Comparison of ENCODE assay signal across 8 cellular contexts in the genomic region with DNA sequence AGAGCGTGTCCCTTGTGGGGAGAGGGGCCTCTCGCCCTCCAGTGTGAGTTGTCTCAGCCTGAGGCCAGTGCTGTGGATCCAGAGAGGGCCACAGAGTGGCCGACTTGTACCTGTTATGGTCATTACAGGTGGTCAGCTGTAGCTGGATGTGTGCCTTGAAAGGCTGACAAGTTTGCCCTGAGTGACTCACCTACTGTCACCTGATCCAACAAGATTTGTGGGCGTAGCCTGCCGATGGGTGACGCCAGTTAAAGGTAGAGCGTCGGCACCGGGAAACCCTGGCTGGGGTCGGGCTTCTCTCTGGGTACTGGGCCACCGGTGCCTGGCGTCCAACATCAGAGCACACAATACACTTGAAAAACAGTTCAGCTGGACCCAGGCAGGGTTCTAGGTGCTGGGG. TPM values are rescaled to one million over a fixed set of nuclear protein-coding genes. Genes with fewer than 3 reads are reported as not detected.
DNase-seq lines count a peak whose midpoint lies in the region; ATAC-seq, FAIRE-seq and TF ChIP-seq lines count a peak whose summit lies in the region.

No MANE protein-coding gene starts in this region.

- H3K36me3 ChIP-seq in PC-9 (ENCODE audit: low read depth) (no peaks in the 10 kb centered on the region), mesendoderm (ENCODE audit: control insufficient read depth, insufficient read depth, low read length) (peaks cover 2% of the 10 kb centered on the region), BE2C (peaks cover 29% of the 10 kb centered on the region)

- 68% methylated on average over 11 of the region's 12 CpGs for WGBS in A549 (ENCODE audit: missing lambda C conversion rate)
- WGBS in mesendoderm (ENCODE audit: extremely low coverage, insufficient coverage, low lambda C conversion rate) = no CpG with 5 or more reads among the region's 12 CpGs

- no peaks in the 10 kb centered on the region for H3K9me2 ChIP-seq in PC-9 (ENCODE audit: insufficient read depth)

- peak in 1 of 2 experiments; percentile 52 for DNase-seq in A549 (ENCODE audit: low read depth in 1 of 2, low spot score in 1 of 2)
- peak; percentile 66 to 82 for DNase-seq in PC-9
- DNase-seq in activated naive CD4-positive, alpha-beta T cell treated with anti-CD3 and anti-CD28 coated beads, Interleukin-2, amount 10 ng/mL, durations not matched to agents 7 days and 5 days = peak; percentile 84
- DNase-seq in mesendoderm = peak; percentile 64
- no peak for DNase-seq in NCI-H446 (lab: John Stamatoyannopoulos, UW)
- no peak for DNase-seq in KBM-7
- no peak for DNase-seq in BE2C

- H3K27me3 ChIP-seq in PC-9 (ENCODE audit: insufficient read depth, low read depth) (no peaks in the 10 kb centered on the region), mesendoderm (ENCODE audit: insufficient read depth, low read length, poor library complexity) (no peaks in the 10 kb centered on the region), BE2C (no peaks in the 10 kb centered on the region)

- no peak for FAIRE-seq in A549 (lab: Jason Lieb, UNC)

- intact Hi-C loops in PC-9 (cut with micrococcal nuclease; ENCODE audit: unreplicated experiment) = no loop called here

- BruUV-seq in PC-9 (replicated peaks; lab: Mats Ljungman, UMichigan) = no TSS peak

- in situ Hi-C loops in KBM-7 (cut with MboI; ENCODE audit: low pct_unique_long_range_greater_than_20kb, low sequenced_read_pairs) = no loop called here

- no peak for TF ChIP-seq CTCF in A549 (IDR thresholded peaks at IDR 0.05)
- no peak for TF ChIP-seq CTCF in PC-9 (conservative IDR thresholded peaks at IDR 0.05)
- TF ChIP-seq CTCF in BE2C (IDR thresholded peaks at IDR 0.05; ENCODE audit: low read depth, low read length) = no peak

- peaks cover 56% of the 10 kb centered on the region for H3K4me1 ChIP-seq in A549
- H3K4me1 ChIP-seq in PC-9 (replicated peaks; ENCODE audit: insufficient read depth) = peaks cover 29% of the 10 kb centered on the region
- H3K4me1 ChIP-seq in mesendoderm (ENCODE audit: control insufficient read depth, low read depth, low read length) = peaks cover 2% of the 10 kb centered on the region
- H3K4me1 ChIP-seq in BE2C = peaks cover 5% of the 10 kb centered on the region; the same call in 1 of the 2 replicates

- H3K4me3 ChIP-seq in A549 (no peak overlapping the region), PC-9 (0 out of 2 replicates have a peak overlapping the region, but pooled peaks have one; percentile 6), mesendoderm (ENCODE audit: low read length) (no peak overlapping the region), BE2C (ENCODE audit: low read depth, low read length) (no peak overlapping the region)

- H3K23ac ChIP-seq in mesendoderm (ENCODE audit: low read length) = no peak overlapping the region

- no peaks in the 10 kb centered on the region for H3K27me3 Mint-ChIP-seq in activated naive CD4-positive, alpha-beta T cell treated with anti-CD3 and anti-CD28 coated beads, Interleukin-2, amount 10 ng/mL, durations not matched to agents 7 days and 5 days

- 0 out of 2 replicates have a peak overlapping the region, but pooled peaks have one; percentile 46 for H2AFZ ChIP-seq in PC-9

- peaks cover 17% of the 10 kb centered on the region for H3F3A ChIP-seq in PC-9 (ENCODE audit: insufficient read depth, low read depth)

- no peak overlapping the region for H3K56ac ChIP-seq in mesendoderm (ENCODE audit: low read length)

- H3K27ac Mint-ChIP-seq in activated naive CD4-positive, alpha-beta T cell treated with anti-CD3 and anti-CD28 coated beads, Interleukin-2, amount 10 ng/mL, durations not matched to agents 7 days and 5 days = peak overlapping the region; percentile 91

- no peak for TF ChIP-seq POLR2A in A549 (IDR thresholded peaks at IDR 0.05; ENCODE audit: low read length)

- no peak for TF ChIP-seq RAD21 in A549 (conservative IDR thresholded peaks at IDR 0.05 in 1 of 2, IDR thresholded peaks at IDR 0.05 in 1 of 2)

- no peak overlapping the region for H3K18ac ChIP-seq in mesendoderm (ENCODE audit: low read length)

- no peak overlapping the region for H2BK5ac ChIP-seq in mesendoderm (ENCODE audit: low read length)

- no peak overlapping the region for H4K5ac ChIP-seq in mesendoderm (ENCODE audit: low read length)

- H2BK15ac ChIP-seq in mesendoderm (replicated peaks; ENCODE audit: low read depth) = no peak overlapping the region

- peaks cover 88% of the 10 kb centered on the region for H3K4me1 Mint-ChIP-seq in activated naive CD4-positive, alpha-beta T cell treated with anti-CD3 and anti-CD28 coated beads, Interleukin-2, amount 10 ng/mL, durations not matched to agents 7 days and 5 days

- ATAC-seq in A549 = peak in 1 of 2 experiments; percentile 2; a peak in 1 of 6 replicates
- no peak for ATAC-seq in HG03097 (IDR thresholded peaks at IDR 0.05; ENCODE audit: low FRiP score, unreplicated experiment)

- no peaks in the 10 kb centered on the region for H3K9me3 ChIP-seq in A549
- H3K9me3 ChIP-seq in PC-9 (ENCODE audit: insufficient read depth, low read depth) = no peaks in the 10 kb centered on the region
- H3K9me3 ChIP-seq in BE2C = no peaks in the 10 kb centered on the region

- H3K4ac ChIP-seq in mesendoderm (ENCODE audit: low read depth, low read length) = no peak overlapping the region

- H4K8ac ChIP-seq in mesendoderm (ENCODE audit: low read depth, low read length) = no peak overlapping the region

- H3K79me1 ChIP-seq in mesendoderm (ENCODE audit: low read length) = peaks cover 4% of the 10 kb centered on the region

- H3K4me3 Mint-ChIP-seq in activated naive CD4-positive, alpha-beta T cell treated with anti-CD3 and anti-CD28 coated beads, Interleukin-2, amount 10 ng/mL, durations not matched to agents 7 days and 5 days = peak overlapping the region; percentile 74

- H3K9ac ChIP-seq in mesendoderm (ENCODE audit: low read length) = no peak overlapping the region

- POLR2A ChIA-PET in A549 (lab: Yijun Ruan, JAX) = interaction anchor here (1.1 kb wide), 1 partner anchor 14 kb away, joined by 3 read pairs; no protein-coding TSS in a partner anchor
- POLR2A ChIA-PET in PC-9 (lab: Charles Lee; ENCODE audit: unreplicated experiment) = interaction anchor here (0.6 kb wide), 1 partner anchor 245 kb away, joined by 5 read pairs; no protein-coding TSS in a partner anchor

- H3K79me2 ChIP-seq in PC-9 (ENCODE audit: low read depth) (no peaks in the 10 kb centered on the region), mesendoderm (ENCODE audit: control insufficient read depth, insufficient read depth, low read length) (no peaks in the 10 kb centered on the region)

- H3K4me2 ChIP-seq in A549 (peak overlapping the region; percentile 10; the same call in 1 of the 3 replicates), PC-9 (peak overlapping the region; percentile 62), mesendoderm (ENCODE audit: low read length) (no peak overlapping the region)

- TF ChIP-seq EP300 in A549 (IDR thresholded peaks at IDR 0.05) = no peak

- H3K27ac ChIP-seq in A549 = peak overlapping the region in 1 of 2 experiments; percentile 92; a peak in 3 of 6 replicates
- H3K27ac ChIP-seq in PC-9 = peak overlapping the region; percentile 30; the same call in 1 of the 2 replicates
- no peak overlapping the region for H3K27ac ChIP-seq in mesendoderm (ENCODE audit: low read depth, low read length)

- CTCF ChIA-PET in A549 (lab: Yijun Ruan, JAX) (no interaction called here), PC-9 (lab: Charles Lee) (no interaction called here)
- CTCF ChIA-PET in activated naive CD4-positive, alpha-beta T cell treated with anti-CD3 and anti-CD28 coated beads, Interleukin-2, amount 10 ng/mL, durations not matched to agents 7 days and 5 days (lab: Charles Lee) = interaction anchor here (1.0 to 4.0 kb wide), 3 partner anchors 9 to 14 kb away, joined by 4 to 23 read pairs (median 5); partner anchors contain the start of gene AEN

- peaks cover 59% of the 10 kb centered on the region for H3K36me3 Mint-ChIP-seq in activated naive CD4-positive, alpha-beta T cell treated with anti-CD3 and anti-CD28 coated beads, Interleukin-2, amount 10 ng/mL, durations not matched to agents 7 days and 5 days

- H2AK5ac ChIP-seq in mesendoderm (ENCODE audit: low read length) = no peak overlapping the region

- no peak overlapping the region for H2BK120ac ChIP-seq in mesendoderm (ENCODE audit: low read depth, low read length)

- H4K20me1 ChIP-seq in PC-9 (ENCODE audit: insufficient read depth) = no peaks in the 10 kb centered on the region

- H3K9me3 Mint-ChIP-seq in activated naive CD4-positive, alpha-beta T cell treated with anti-CD3 and anti-CD28 coated beads, Interleukin-2, amount 10 ng/mL, durations not matched to agents 7 days and 5 days = no peaks in the 10 kb centered on the region

TF ChIP-seq in A549, 52 proteins besides CTCF, POLR2A, EP300 and RAD21 (continues in another document):
- TF ChIP-seq JUN (IDR thresholded peaks at IDR 0.05) (no peak), RFX5 (IDR thresholded peaks at IDR 0.05) (no peak), NFE2L2 (conservative IDR thresholded peaks at IDR 0.05; ENCODE audit: low read length) (no peak), CBX8 (IDR thresholded peaks at IDR 0.05) (no peak), CEBPB (IDR thresholded peaks at IDR 0.05) (no peak), RARB (CRISPR knock-in tag; IDR thresholded peaks at IDR 0.05) (no peak), MYC (IDR thresholded peaks at IDR 0.05; ENCODE audit: borderline replicate concordance, low read length) (no peak), PHF8 (IDR thresholded peaks at IDR 0.05; ENCODE audit: borderline replicate concordance, low read depth) (no peak), MAX (IDR thresholded peaks at IDR 0.05) (no peak)

RNA-seq across cellular contexts. Expression of gene ISG20, which starts 2.8 kb away (rescaled TPM):
- polyA plus RNA-seq in A549 (2011; rRNA removed) (47.4 and 65.8 TPM in 2 replicates), A549 (2017; fragmentation: RNase III; extraction: RNeasy Plus Mini Kit Qiagen cat#74134 plus additional on column Dnase treatment) (6.1 to 10.5 TPM (median 7.2 TPM) in 3 replicates)
- 29.1 and 29.9 TPM in 2 replicates for polyA plus RNA-seq in A549 (2012; cell fraction: cytosol; rRNA removed)
- polyA plus RNA-seq in A549 (2012; cell fraction: nucleus; rRNA removed) = 19.6 and 26.9 TPM in 2 replicates
- polyA minus RNA-seq in A549 (2011; rRNA and poly(A)+ RNA removed) = 17.5 and 24.0 TPM in 2 replicates
- 2.5 and 5.2 TPM in 2 replicates for total RNA-seq in PC-9 (2021)
- 2.1 TPM for polyA plus RNA-seq in mesendoderm (2013, experiment 1 of 2)
- 2.6 TPM for polyA plus RNA-seq in mesendoderm (2013, experiment 2 of 2)
- polyA plus RNA-seq in BE2C (2012; ENCODE audit: insufficient read depth, insufficient read length, low read depth) = 2.9 TPM

RNA-seq across cellular contexts. Expression of gene AEN, which starts 14.9 kb away (rescaled TPM):
- 74.9 and 81.7 TPM in 2 replicates for polyA plus RNA-seq in A549 (2011; rRNA removed)
- polyA plus RNA-seq in A549 (2012; cell fraction: cytosol; rRNA removed) = 53.3 and 68.6 TPM in 2 replicates
- polyA plus RNA-seq in A549 (2012; cell fraction: nucleus; rRNA removed) = 128 and 155 TPM in 2 replicates
- polyA plus RNA-seq in A549 (2017; fragmentation: RNase III; extraction: RNeasy Plus Mini Kit Qiagen cat#74134 plus additional on column Dnase treatment) = 57.2 to 65.5 TPM (median 62.9 TPM) in 3 replicates
- 129 and 164 TPM in 2 replicates for polyA minus RNA-seq in A549 (2011; rRNA and poly(A)+ RNA removed)
- total RNA-seq in PC-9 (2021) = 6.7 and 7.8 TPM in 2 replicates
- 53.8 TPM for polyA plus RNA-seq in mesendoderm (2013, experiment 1 of 2)
- polyA plus RNA-seq in mesendoderm (2013, experiment 2 of 2) = 56.0 TPM
- 72.5 TPM for polyA plus RNA-seq in BE2C (2012; ENCODE audit: insufficient read depth, insufficient read length, low read depth)

Comparison
In these comparisons a context has a peak if more than half of its experiments do, and no peak if none do; other contexts are left out.
1. DNase-seq: peak in PC-9 (2 of 2), activated naive CD4-positive, alpha-beta T cell treated with anti-CD3 and anti-CD28 coated beads, Interleukin-2, amount 10 ng/mL, durations not matched to agents 7 days and 5 days (single experiment) and mesendoderm (single experiment); none in NCI-H446 (0 of 2), KBM-7 (single experiment) and BE2C (single experiment).